Comparison of ENCODE assay signal across 8 cellular contexts in genomic region chr12:2890388-2891239, GRCh38. TPM values are rescaled to one million over a fixed set of nuclear protein-coding genes. Genes with fewer than 3 reads are reported as not detected.
DNase-seq lines count a peak whose midpoint lies in the region; ATAC-seq and TF ChIP-seq lines count a peak whose summit lies in the region.

TULP3 (plus strand) TSS chr12:2890891; CDS start chr12:2890948, 57 bp downstream.

- H3K9ac ChIP-seq in rectal smooth muscle tissue (ENCODE audit: low read length), result peak within 1 kb of the TSS; percentile 96

- H3K4me1 ChIP-seq in rectal smooth muscle tissue (ENCODE audit: control insufficient read depth, insufficient read depth, low read length) (peaks cover 11% of the 10 kb centered on the region), aorta (ENCODE audit: control insufficient read depth in 1 of 2, insufficient read depth in 2 of 2, low read length in 2 of 2) (no peaks in the 10 kb centered on the region)

- in situ Hi-C loops in astrocyte of the cerebellum (cut with HindIII; ENCODE audit: low sequenced_read_pairs), result no loop called here

- ATAC-seq in GM18498 (IDR thresholded peaks at IDR 0.05; ENCODE audit: unreplicated experiment) (peak; percentile 99), HG02938 (IDR thresholded peaks at IDR 0.05; ENCODE audit: unreplicated experiment) (peak; percentile 97), aorta (ENCODE audit: low FRiP score) (peak; percentile 98)

- peak within 1 kb of the TSS; percentile 99 for H3K27ac ChIP-seq in rectal smooth muscle tissue (ENCODE audit: low read depth, low read length)
- peak within 1 kb of the TSS; percentile 73 to 87 for H3K27ac ChIP-seq in aorta (ENCODE audit: low read depth in 1 of 2, low read length in 2 of 2)

- peak; percentile 90 to 96 for DNase-seq in NCI-H187 (lab: John Stamatoyannopoulos, UW)
- DNase-seq in T-helper 22 cell (ENCODE audit: low read depth), result peak; percentile 98
- DNase-seq in astrocyte of the cerebellum (ENCODE audit: low read depth), result peak; percentile 94
- DNase-seq in hepatic stellate cell (ENCODE audit: low spot score), result peak; percentile 99
- peak; percentile 99 to 100 for DNase-seq in aorta

- H3K27me3 ChIP-seq in rectal smooth muscle tissue (ENCODE audit: control insufficient read depth, insufficient read depth, low read length), result no peaks in the 10 kb centered on the region
- H3K27me3 ChIP-seq in aorta (ENCODE audit: control insufficient read depth in 1 of 2, insufficient read depth in 2 of 2, low read length in 1 of 2), result no peaks in the 10 kb centered on the region

- 0% methylated on average over 81 to 83 of the region's 83 CpGs for WGBS in aorta, 2 donors

- no peak for TF ChIP-seq CTCF in astrocyte of the cerebellum (IDR thresholded peaks at IDR 0.05; ENCODE audit: low read depth, low read length, missing control alignments)

- H3K4me3 ChIP-seq in astrocyte of the cerebellum (ENCODE audit: low read depth, low read length) (peak within 1 kb of the TSS; percentile 79), rectal smooth muscle tissue (ENCODE audit: low read length) (peak within 1 kb of the TSS; percentile 95), aorta (ENCODE audit: low read length in 2 of 2) (peak within 1 kb of the TSS; percentile 63 to 65)

- intact Hi-C loops in aorta (cut with DNase I), result loop anchor here in 1 of 2 donors (5.0 kb wide), 1 partner anchor 78 kb away; the partner anchor contains the start of gene ITFG2

- H3K36me3 ChIP-seq in rectal smooth muscle tissue (ENCODE audit: control insufficient read depth, insufficient read depth, low read length) (peaks cover 3% of the 10 kb centered on the region), aorta (ENCODE audit: control insufficient read depth in 1 of 2, insufficient read depth in 2 of 2, low read length in 1 of 2) (no peaks in the 10 kb centered on the region)

- no peaks in the 10 kb centered on the region for H3K9me3 ChIP-seq in aorta (ENCODE audit: control insufficient read depth, low read length)

RNA-seq across cellular contexts. Expression of gene TULP3, which starts in this region (rescaled TPM):
- total RNA-seq in aorta, result 10 to 100 TPM; 22.4 to 35.0 TPM
- polyA plus RNA-seq in aorta, result 10 to 100 TPM; 10.5 to 26.6 TPM

Comparison
In these comparisons a context has a peak if more than half of its experiments do, and no peak if none do; other contexts are left out.
1. Peak in every context shown above with its lines: DNase-seq, ATAC-seq, H3K4me3 ChIP-seq and H3K27ac ChIP-seq.